Comparison of ENCODE assay signal across 11 cellular contexts in the genomic region with DNA sequence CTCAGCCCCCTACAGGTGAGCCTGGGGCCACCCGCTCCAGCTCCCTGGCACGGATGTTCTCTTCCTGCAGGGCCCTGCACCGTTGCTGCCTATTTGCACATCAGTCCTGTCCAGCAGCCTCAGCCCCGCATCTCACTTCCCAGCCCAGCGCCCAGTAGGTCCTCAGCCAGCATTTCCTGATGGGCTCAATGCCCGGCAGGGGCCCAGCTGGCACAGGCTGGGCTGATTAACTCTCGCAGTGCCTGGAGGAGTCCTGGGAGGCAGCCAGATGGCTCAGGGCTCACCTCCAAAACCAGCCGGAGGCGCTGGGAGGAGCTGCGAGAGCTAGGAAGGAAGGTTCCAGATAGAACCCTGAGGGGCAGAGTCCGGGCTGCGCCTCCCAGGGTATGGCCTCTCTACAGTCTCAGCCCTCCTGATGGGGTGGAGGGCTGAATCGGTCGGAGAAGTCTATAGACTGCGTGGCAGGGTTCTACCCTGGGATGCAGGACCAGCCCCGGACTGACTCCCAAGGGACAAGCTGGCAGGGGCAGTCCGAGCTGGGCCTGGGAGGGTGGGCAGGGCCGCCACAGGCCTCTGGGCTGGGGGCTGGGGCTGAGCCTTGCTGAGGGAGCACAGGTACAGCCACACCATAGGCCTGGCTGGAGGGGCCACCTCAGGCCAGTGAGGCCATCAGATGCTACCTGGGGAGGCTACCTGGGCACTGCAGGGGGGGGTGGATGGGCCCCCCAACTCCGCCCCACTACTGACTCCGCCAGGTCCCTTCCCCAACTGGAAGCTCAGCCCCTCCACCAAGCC. TPM values are rescaled to one million over a fixed set of nuclear protein-coding genes. Genes with fewer than 3 reads are reported as not detected.
A peak's percentile ranks its signal among the peaks of the same experiment; 100 is the strongest.
DNase-seq lines count a peak whose midpoint lies in the region; ATAC-seq and TF ChIP-seq lines count a peak whose summit lies in the region.
"Had no signal": no experiment of that assay in that cellular context is flagged by ENCODE, and none has a peak within 500 bp of the region (broad histone marks: within the 10 kb centered on the region; RNA-seq: fewer than 3 reads in every experiment).

No MANE protein-coding gene starts in this region.

- H3K9me3 ChIP-seq in A673 (ENCODE audit: low read depth, low read length, poor library complexity, severe bottlenecking) (no peaks in the 10 kb centered on the region), right cardiac atrium (ENCODE audit: control insufficient read depth, low read length) (no peaks in the 10 kb centered on the region)

- H3K36me3 Mint-ChIP-seq in activated CD4-positive, alpha-beta memory T cell treated with anti-CD3 and anti-CD28 coated beads, Interleukin-2, amount 10 ng/mL, durations not matched to agents 7 days and 5 days (ENCODE audit: low read depth): no peaks in the 10 kb centered on the region
- H3K36me3 Mint-ChIP-seq: stimulated activated naive B cell treated with anti-CD40 and anti-IgM and Interleukin-4, amounts not matched to agents 10 μg/mL and 1 μg/mL and 100 μg/mL, for 72 hours had no signal

- no peak overlapping the region for H3K4me3 Mint-ChIP-seq in activated CD4-positive, alpha-beta memory T cell treated with anti-CD3 and anti-CD28 coated beads, Interleukin-2, amount 10 ng/mL, durations not matched to agents 7 days and 5 days
- H3K4me3 Mint-ChIP-seq: stimulated activated naive B cell treated with anti-CD40 and anti-IgM and Interleukin-4, amounts not matched to agents 10 μg/mL and 1 μg/mL and 100 μg/mL, for 72 hours had no signal

- no TSS peak for BruUV-seq in A673 (replicated peaks; lab: Mats Ljungman, UMichigan)

- CTCF ChIA-PET in A673 (lab: Charles Lee): no interaction called here
- CTCF ChIA-PET in activated CD4-positive, alpha-beta memory T cell treated with anti-CD3 and anti-CD28 coated beads, Interleukin-2, amount 10 ng/mL, durations not matched to agents 7 days and 5 days (lab: Charles Lee): interaction anchor here (0.6 kb wide), 1 partner anchor 26 kb away, joined by 3 read pairs; no protein-coding TSS in a partner anchor

- POLR2A ChIA-PET in A673 (lab: Charles Lee; ENCODE audit: low non-redundant PET): interaction anchor here (0.6 kb wide), 1 partner anchor 316 kb away, joined by 3 read pairs; no protein-coding TSS in a partner anchor
- POLR2A ChIA-PET in activated CD4-positive, alpha-beta memory T cell treated with anti-CD3 and anti-CD28 coated beads, Interleukin-2, amount 10 ng/mL, durations not matched to agents 7 days and 5 days (lab: Charles Lee): interaction anchor here (0.5 kb wide), 1 partner anchor 22 kb away, joined by 3 read pairs; no protein-coding TSS in a partner anchor

- H3K27me3 Mint-ChIP-seq in activated CD4-positive, alpha-beta memory T cell treated with anti-CD3 and anti-CD28 coated beads, Interleukin-2, amount 10 ng/mL, durations not matched to agents 7 days and 5 days: no peaks in the 10 kb centered on the region
- H3K27me3 Mint-ChIP-seq: stimulated activated naive B cell treated with anti-CD40 and anti-IgM and Interleukin-4, amounts not matched to agents 10 μg/mL and 1 μg/mL and 100 μg/mL, for 72 hours had no signal

- H3K27me3 ChIP-seq in A673 (replicated peaks; ENCODE audit: insufficient read depth, low read depth, low read length, poor library complexity) (no peaks in the 10 kb centered on the region), right cardiac atrium (ENCODE audit: control insufficient read depth, insufficient read depth) (no peaks in the 10 kb centered on the region)

- ATAC-seq in right cardiac atrium (peak; percentile 32 to 38), HG02870 (IDR thresholded peaks at IDR 0.05; ENCODE audit: unreplicated experiment) (no peak)
- ATAC-seq: stimulated activated naive B cell treated with anti-CD40 and anti-IgM and Interleukin-4, amounts not matched to agents 10 μg/mL and 1 μg/mL and 100 μg/mL, for 72 hours had no signal

- peak; percentile 73 for DNase-seq in A673 (ENCODE audit: low spot score)
- peak; percentile 68 for DNase-seq in NCI-H1092 (lab: John Stamatoyannopoulos, UW)
- DNase-seq in right cardiac atrium: peak in 2 of 3 donors; percentile 69 to 74
- no peak for DNase-seq in activated CD4-positive, alpha-beta memory T cell treated with anti-CD3 and anti-CD28 coated beads, Interleukin-2, amount 10 ng/mL, durations not matched to agents 7 days and 5 days
- DNase-seq in CD1c-positive myeloid dendritic cell (ENCODE audit: extremely low spot score): no peak
- DNase-seq in activated gamma-delta T cell (lab: John Stamatoyannopoulos, UW): no peak
- DNase-seq: activated CD8-positive, alpha-beta memory T cell treated with anti-CD3 and anti-CD28 coated beads, Interleukin-2, amount 50 U/mL, for 48 hours; stimulated activated CD4-positive, alpha-beta T cell treated with anti-CD3 and anti-CD28 coated beads, Interleukin-12 subunit alpha, Interleukin-12 subunit beta, amount 100 ng/mL, for 4 hours; stimulated activated naive B cell treated with anti-CD40 and anti-IgM and Interleukin-4, amounts not matched to agents 10 μg/mL and 1 μg/mL and 100 μg/mL, for 72 hours had no signal

- H3K27ac ChIP-seq in A673 (ENCODE audit: low read depth, low read length, poor library complexity, severe bottlenecking) (no peak overlapping the region), angular gyrus (ENCODE audit: low read depth, low read length) (peak overlapping the region; percentile 93), right cardiac atrium (ENCODE audit: low read length) (no peak overlapping the region)

- H3K36me3 ChIP-seq in A673 (ENCODE audit: insufficient read depth, low read length, poor library complexity, severe bottlenecking): no peaks in the 10 kb centered on the region

- peak; percentile 21; the same call in 1 of the 2 replicates for TF ChIP-seq CTCF in A673 (conservative IDR thresholded peaks at IDR 0.05; ENCODE audit: low read depth, low read length)

- intact Hi-C loops in A673 (cut with micrococcal nuclease; ENCODE audit: unreplicated experiment) (no loop called here), right cardiac atrium (cut with DNase I) (no loop called here)

- no peak overlapping the region for H3K27ac Mint-ChIP-seq in activated CD4-positive, alpha-beta memory T cell treated with anti-CD3 and anti-CD28 coated beads, Interleukin-2, amount 10 ng/mL, durations not matched to agents 7 days and 5 days
- H3K27ac Mint-ChIP-seq: stimulated activated naive B cell treated with anti-CD40 and anti-IgM and Interleukin-4, amounts not matched to agents 10 μg/mL and 1 μg/mL and 100 μg/mL, for 72 hours had no signal

- WGBS in right cardiac atrium: 48% methylated on average over 20 of the region's 20 CpGs

- H3K4me3 ChIP-seq in A673 (ENCODE audit: low read depth, low read length, poor library complexity, severe bottlenecking) (no peak overlapping the region), right cardiac atrium (ENCODE audit: low read length) (no peak overlapping the region)

- H3K9me3 Mint-ChIP-seq in activated CD4-positive, alpha-beta memory T cell treated with anti-CD3 and anti-CD28 coated beads, Interleukin-2, amount 10 ng/mL, durations not matched to agents 7 days and 5 days: no peaks in the 10 kb centered on the region
- H3K9me3 Mint-ChIP-seq: stimulated activated naive B cell treated with anti-CD40 and anti-IgM and Interleukin-4, amounts not matched to agents 10 μg/mL and 1 μg/mL and 100 μg/mL, for 72 hours had no signal

- H3K4me1 ChIP-seq in A673 (ENCODE audit: insufficient read depth, low read length, poor library complexity, severe bottlenecking) (peaks cover 35% of the 10 kb centered on the region), right cardiac atrium (ENCODE audit: control insufficient read depth, insufficient read depth, low read length) (peaks cover 7% of the 10 kb centered on the region)

- H3K4me1 Mint-ChIP-seq in activated CD4-positive, alpha-beta memory T cell treated with anti-CD3 and anti-CD28 coated beads, Interleukin-2, amount 10 ng/mL, durations not matched to agents 7 days and 5 days: no peaks in the 10 kb centered on the region

RNA-seq across cellular contexts. Expression of a gene that starts 19.2 kb away (rescaled TPM):
- total RNA-seq in A673 (2021) (77.4 and 85.3 TPM in 2 replicates), right cardiac atrium (10 to 100 TPM; 67.1 to 72.1 (median 70.0) TPM)
- 51.4 TPM for polyA plus RNA-seq in right cardiac atrium
- 100 to 1,000 TPM in 1 of 2 experiments, 10 to 100 TPM in 1; 96.9 to 102 TPM for total RNA-seq in activated CD4-positive, alpha-beta memory T cell treated with anti-CD3 and anti-CD28 coated beads, Interleukin-2, amount 10 ng/mL, durations not matched to agents 7 days and 5 days

Comparison
In these comparisons a context has a peak if more than half of its experiments do, and no peak if none do; other contexts are left out.
1. DNase-seq: peak in A673 (single experiment), NCI-H1092 (single experiment) and right cardiac atrium (2 of 3); none in activated CD4-positive, alpha-beta memory T cell treated with anti-CD3 and anti-CD28 coated beads, Interleukin-2, amount 10 ng/mL, durations not matched to agents 7 days and 5 days (single experiment), CD1c-positive myeloid dendritic cell (single experiment) and activated gamma-delta T cell (single experiment).